Comparison of ENCODE assay signal across 10 cellular contexts in genomic region chr1:39394059-39394458, GRCh38.
DNase-seq lines count a peak whose midpoint lies in the region; ATAC-seq and TF ChIP-seq lines count a peak whose summit lies in the region.
"Had no signal": no experiment of that assay in that cellular context is flagged by ENCODE, and none has a peak within 500 bp of the region (broad histone marks: within the 10 kb centered on the region; RNA-seq: fewer than 3 reads in every experiment).

No MANE protein-coding gene starts in this region.

- H3K27me3 ChIP-seq in HCT116 (ENCODE audit: insufficient read depth, low read length) = no peaks in the 10 kb centered on the region
- H3K27me3 ChIP-seq in Panc1 (ENCODE audit: control insufficient read depth, insufficient read depth, low read length) = no peaks in the 10 kb centered on the region
- no peaks in the 10 kb centered on the region for H3K27me3 ChIP-seq in psoas muscle (ENCODE audit: insufficient read depth in 3 of 3, low read length in 2 of 3)

- DNase-seq in HCT116 (ENCODE audit: low read depth, low spot score) = no peak
- DNase-seq in Panc1 (ENCODE audit: low read depth, low spot score) = no peak
- DNase-seq in endothelial cell (ENCODE audit: low spot score) = no peak
- DNase-seq in psoas muscle = no peak
- DNase-seq in NCI-H146 treated with DMSO at 0.1 percent for 48 hours (lab: John Stamatoyannopoulos, UW; ENCODE audit: unreplicated experiment) = no peak
- DNase-seq: H9, islet precursor cell had no signal

- H3K27ac Mint-ChIP-seq in endothelial cell (ENCODE audit: unreplicated experiment) = peak overlapping the region; percentile 67

- H3K4me3 ChIP-seq in HCT116 (replicated peaks in 1 of 2; ENCODE audit: low read depth in 1 of 2, low read length in 2 of 2) = peak overlapping the region in 1 of 2 experiments; percentile 44; a peak in 3 of 4 replicates
- H3K4me3 ChIP-seq in Panc1 (ENCODE audit: low read depth in 2 of 2, low read length in 2 of 2) = no peak overlapping the region
- H3K4me3 ChIP-seq in psoas muscle = no peak overlapping the region

- peak overlapping the region; percentile 74 for H3K4me2 ChIP-seq in HCT116 (ENCODE audit: low read length)

- no peak overlapping the region for H2AFZ ChIP-seq in HCT116 (ENCODE audit: low read depth, low read length, poor library complexity, severe bottlenecking)

- H4K20me1 ChIP-seq in HCT116 (ENCODE audit: insufficient read depth) = no peaks in the 10 kb centered on the region

- no peak for TF ChIP-seq POLR2A in HCT116 (IDR thresholded peaks at IDR 0.05; ENCODE audit: borderline replicate concordance, extremely low read depth, insufficient read depth, insufficient read length)

- no peaks in the 10 kb centered on the region for H3K9me3 Mint-ChIP-seq in endothelial cell (ENCODE audit: unreplicated experiment)
- H3K9me3 Mint-ChIP-seq: H9 had no signal

- peaks cover 13% of the 10 kb centered on the region for H3K36me3 Mint-ChIP-seq in endothelial cell (ENCODE audit: low read depth, unreplicated experiment)

- H3K27ac ChIP-seq in HCT116 (ENCODE audit: low read depth, low read length) (peak overlapping the region; percentile 91), Panc1 (ENCODE audit: low read length) (peak overlapping the region; percentile 94), psoas muscle (peak overlapping the region; percentile 39)

- peak overlapping the region; percentile 53 for H3K9ac ChIP-seq in HCT116 (ENCODE audit: low read length)

- H3K4me1 Mint-ChIP-seq in endothelial cell (ENCODE audit: unreplicated experiment) = peaks cover 82% of the 10 kb centered on the region

- ATAC-seq in HCT116 (no peak), Panc1 (no peak), psoas muscle (no peak), GM18502 (IDR thresholded peaks at IDR 0.05; ENCODE audit: poor library complexity, unreplicated experiment) (no peak), HG02870 (IDR thresholded peaks at IDR 0.05; ENCODE audit: unreplicated experiment) (no peak), GM21723 (IDR thresholded peaks at IDR 0.05; ENCODE audit: unreplicated experiment) (no peak)

- H3K36me3 ChIP-seq in HCT116 (ENCODE audit: control insufficient read depth in 1 of 2, insufficient read depth in 2 of 2, low read length in 2 of 2) = no peaks in the 10 kb centered on the region
- H3K36me3 ChIP-seq in Panc1 (ENCODE audit: control insufficient read depth, insufficient read depth, low read length) = peaks cover 3% of the 10 kb centered on the region; the same call in 1 of the 2 replicates
- H3K36me3 ChIP-seq in psoas muscle (ENCODE audit: insufficient read depth in 1 of 2, low read depth in 1 of 2) = peaks cover 3 to 15% of the 10 kb centered on the region in 2 donors

- no peak for TF ChIP-seq RAD21 in HCT116 (IDR thresholded peaks at IDR 0.05; ENCODE audit: low read depth)

- POLR2A ChIA-PET in HCT116 (lab: Charles Lee) = interaction anchor here (1.1 to 2.5 kb wide), 2 partner anchors 12 to 17 kb away, joined by 3 to 18 read pairs; no protein-coding TSS in a partner anchor
- POLR2A ChIA-PET in Panc1 (lab: Charles Lee) = interaction anchor here (0.7 kb wide), 1 partner anchor 288 kb away, joined by 3 read pairs; no protein-coding TSS in a partner anchor

- H3K4me1 ChIP-seq in HCT116 (ENCODE audit: control insufficient read depth in 1 of 2, insufficient read depth in 2 of 2, low read length in 2 of 2) = peaks cover 72 to 94% of the 10 kb centered on the region in 2 experiments
- H3K4me1 ChIP-seq in Panc1 (ENCODE audit: control insufficient read depth, insufficient read depth, low read length) = peaks cover 80% of the 10 kb centered on the region
- H3K4me1 ChIP-seq in psoas muscle = peaks cover 65% of the 10 kb centered on the region

- CTCF ChIA-PET in HCT116 (lab: Charles Lee) (interaction anchor here (1.1 to 2.8 kb wide), 5 partner anchors 11 to 295 kb away, joined by 3 to 9 read pairs (median 5); no protein-coding TSS in a partner anchor), Panc1 (lab: Charles Lee) (no interaction called here)

- RAD21 ChIA-PET in HCT116 (lab: Charles Lee; ENCODE audit: low non-redundant PET in 1 of 2, low total read pairs in 2 of 2, uncharacterized antibody in 2 of 2, unreplicated experiment in 2 of 2) = interaction anchor here in 1 of 2 experiments (1.8 kb wide), 1 partner anchor 17 kb away, joined by 6 read pairs; no protein-coding TSS in a partner anchor

- no peaks in the 10 kb centered on the region; the same call in 1 of the 2 replicates for H3K9me2 ChIP-seq in HCT116 (ENCODE audit: insufficient read depth)

- in situ Hi-C loops in Panc1 (cut with HindIII; ENCODE audit: low pct_unique_long_range_greater_than_20kb, low sequenced_read_pairs) = no loop called here

- H3K4me3 Mint-ChIP-seq in endothelial cell (ENCODE audit: unreplicated experiment) = no peak overlapping the region
- H3K4me3 Mint-ChIP-seq: H9 had no signal

- BruUV-seq in HCT116 (replicated peaks; lab: Mats Ljungman, UMichigan) (no TSS peak), Panc1 (replicated peaks; lab: Mats Ljungman, UMichigan) (no TSS peak)

- intact Hi-C loops in HCT116 (cut with micrococcal nuclease) (loop anchor here (10.0 kb wide), 1 partner anchor 1919 kb away; the partner anchor contains the start of gene ZC3H12A), Panc1 (cut with micrococcal nuclease; ENCODE audit: unreplicated experiment) (no loop called here), psoas muscle (cut with DNase I) (no loop called here)

- no peak for TF ChIP-seq CTCF in HCT116 (IDR thresholded peaks at IDR 0.05 in 2 of 3, conservative IDR thresholded peaks at IDR 0.05 in 1 of 3; ENCODE audit: borderline replicate concordance in 1 of 3, insufficient read depth in 1 of 3, low read depth in 2 of 3, low read length in 2 of 3)
- TF ChIP-seq CTCF in Panc1 (IDR thresholded peaks at IDR 0.05) = no peak
- TF ChIP-seq CTCF in endothelial cell (IDR thresholded peaks at IDR 0.05; ENCODE audit: unreplicated experiment) = no peak
- TF ChIP-seq CTCF in psoas muscle (IDR thresholded peaks at IDR 0.05) = no peak

- peaks cover 26% of the 10 kb centered on the region for H3K79me2 ChIP-seq in HCT116 (ENCODE audit: insufficient read depth, low read length)

- whole genome bisulfite sequencing in psoas muscle, 3 donors = 75 to 82% (median 79%) methylated on average over 6 of the region's 6 CpGs

- H3K27me3 Mint-ChIP-seq in endothelial cell (ENCODE audit: unreplicated experiment) = peaks cover 7% of the 10 kb centered on the region

- H3K9me3 ChIP-seq in HCT116 (ENCODE audit: control insufficient read depth in 1 of 2, insufficient read depth in 1 of 2, low read depth in 1 of 2, low read length in 2 of 2) (no peaks in the 10 kb centered on the region), Panc1 (ENCODE audit: control insufficient read depth, insufficient read depth, low read depth, low read length) (no peaks in the 10 kb centered on the region), psoas muscle (no peaks in the 10 kb centered on the region)

TF ChIP-seq in HCT116, 20 proteins besides CTCF, POLR2A, EP300 and RAD21:
- TF ChIP-seq EGR1 (IDR thresholded peaks at IDR 0.05; ENCODE audit: low read depth) = 0 out of 2 replicates have a peak, but pooled peaks have one; percentile 12
- TF ChIP-seq JUND (IDR thresholded peaks at IDR 0.05) = no peak
TF ChIP-seq in HCT116: peak in this region for 1.

Comparison
In these comparisons a context has a peak if more than half of its experiments do, and no peak if none do; other contexts are left out.
1. H3K27ac ChIP-seq: peak in every context shown above with its lines; median percentile 94 in Panc1; 91 in HCT116; 39 in psoas muscle.